ENCODE assay signal across 8 cellular contexts in genomic region chr14:22597771-22598098, GRCh38. TPM values are rescaled to one million over a fixed set of nuclear protein-coding genes. Genes with fewer than 3 reads are reported as not detected.
DNase-seq lines count a peak whose midpoint lies in the region; ATAC-seq and TF ChIP-seq lines count a peak whose summit lies in the region.

No MANE protein-coding gene starts in this region.

- H3K79me2 ChIP-seq in mammary epithelial cell (ENCODE audit: insufficient read depth, low read length) = peaks cover 8% of the 10 kb centered on the region

- CTCF ChIA-PET in mammary epithelial cell (lab: Charles Lee; ENCODE audit: low non-redundant PET) = interaction anchor here (0.7 kb wide), 1 partner anchor 46 kb away, joined by 4 read pairs; no protein-coding TSS in a partner anchor

- peak overlapping the region; percentile 98 for H3K4me3 Mint-ChIP-seq in memory B cell

- peak; percentile 18 for ATAC-seq in GM18909 (IDR thresholded peaks at IDR 0.05; ENCODE audit: poor library complexity, unreplicated experiment)
- ATAC-seq in HG03432 (IDR thresholded peaks at IDR 0.05; ENCODE audit: unreplicated experiment) = peak; percentile 41
- peak; percentile 24 for ATAC-seq in memory B cell (ENCODE audit: low read depth)

- peak overlapping the region; percentile 92 for H2AFZ ChIP-seq in mammary epithelial cell (ENCODE audit: low read depth, low read length)

- H3K27ac ChIP-seq in mammary epithelial cell (ENCODE audit: insufficient read depth, low read depth, low read length) = peak overlapping the region; percentile 85
- H3K27ac ChIP-seq in vagina = peak overlapping the region; percentile 93

- H3K4me1 Mint-ChIP-seq in memory B cell = peaks cover 27% of the 10 kb centered on the region

- no peaks in the 10 kb centered on the region for H3K9me3 Mint-ChIP-seq in memory B cell

- dilution Hi-C loops in mammary epithelial cell (cut with HindIII; ENCODE audit: low sequenced_read_pairs) = no loop called here

- H3K27me3 ChIP-seq in mammary epithelial cell (ENCODE audit: insufficient read depth, low read length) = no peaks in the 10 kb centered on the region
- H3K27me3 ChIP-seq in vagina = no peaks in the 10 kb centered on the region

- 11% methylated on average over 8 of the region's 9 CpGs for WGBS in mammary epithelial cell (ENCODE audit: low coverage, missing lambda C conversion rate)

- no TSS peak for BruUV-seq in mammary epithelial cell (replicated peaks; lab: Mats Ljungman, UMichigan)

- H3K36me3 ChIP-seq in mammary epithelial cell (ENCODE audit: insufficient read depth, low read length) (no peaks in the 10 kb centered on the region), vagina (peaks cover 0 to 11% of the 10 kb centered on the region in 2 donors)

- TF ChIP-seq CTCF in mammary epithelial cell (conservative IDR thresholded peaks at IDR 0.05 in 1 of 2, IDR thresholded peaks at IDR 0.05 in 1 of 2; ENCODE audit: extremely low read depth in 1 of 2, insufficient read depth in 1 of 2, low read depth in 1 of 2, low read length in 2 of 2) (no peak), vagina (IDR thresholded peaks at IDR 0.05) (no peak)

- peaks cover 23% of the 10 kb centered on the region for H3K4me1 ChIP-seq in mammary epithelial cell (ENCODE audit: insufficient read depth, low read length)
- peaks cover 27% of the 10 kb centered on the region for H3K4me1 ChIP-seq in vagina

- H4K20me1 ChIP-seq in mammary epithelial cell (ENCODE audit: insufficient read depth, low read length) = no peaks in the 10 kb centered on the region

- no peaks in the 10 kb centered on the region for H3K9me3 ChIP-seq in mammary epithelial cell (replicated peaks; ENCODE audit: insufficient read depth, low read length)
- H3K9me3 ChIP-seq in vagina = no peaks in the 10 kb centered on the region

- peak overlapping the region; percentile 97 for H3K9ac ChIP-seq in mammary epithelial cell (ENCODE audit: insufficient read depth, low read length)

- no peaks in the 10 kb centered on the region for H3K27me3 Mint-ChIP-seq in memory B cell

- H3K27ac Mint-ChIP-seq in memory B cell = peak overlapping the region; percentile 90

- H3K36me3 Mint-ChIP-seq in memory B cell = peaks cover 9% of the 10 kb centered on the region

- in situ Hi-C loops in mammary epithelial cell (cut with MboI; ENCODE audit: low sequenced_read_pairs in 2 of 2) = no loop called here

- intact Hi-C loops in mammary epithelial cell (cut with micrococcal nuclease) (loop anchor here (1.0 to 2.0 kb wide), 3 partner anchors 27 to 55 kb away; partner anchors contain the start of gene OR6J1), vagina (cut with DNase I) (no loop called here)

- no peak for TF ChIP-seq POLR2A in vagina (IDR thresholded peaks at IDR 0.05)

- peak overlapping the region; percentile 77 to 91 (median 90) for H3K4me3 ChIP-seq in mammary epithelial cell (replicated peaks in 1 of 3; ENCODE audit: insufficient read depth in 1 of 3, low read depth in 2 of 3, low read length in 3 of 3)
- peak overlapping the region; percentile 67 to 70 for H3K4me3 ChIP-seq in vagina

- peak overlapping the region; percentile 93 for H3K4me2 ChIP-seq in mammary epithelial cell (ENCODE audit: insufficient read depth, low read depth, low read length)

- DNase-seq in mammary epithelial cell (no peak), memory B cell (ENCODE audit: low spot score in 2 of 2) (no peak), vagina (ENCODE audit: extremely low spot score in 2 of 2) (no peak), OCI-M2 (lab: John Stamatoyannopoulos, UW; ENCODE audit: unreplicated experiment) (no peak), NCI-H1417 treated with DMSO at 0.1 percent for 48 hours (lab: John Stamatoyannopoulos, UW) (no peak)
- no peak for DNase-seq in activated effector memory CD4-positive, alpha-beta T cell treated with anti-CD3 and anti-CD28 coated beads, Interleukin-2, amount 50 U/mL, for 16 hours

RNA-seq across cellular contexts. Expression of gene ABHD4, which starts 0.4 kb away (rescaled TPM):
- total RNA-seq in mammary epithelial cell (10 to 100 TPM; 16.7 to 20.5 TPM), vagina (31.9 TPM)
- polyA plus RNA-seq in mammary epithelial cell = 12.0 TPM
- 16.5 TPM for polyA minus RNA-seq in mammary epithelial cell

RNA-seq across cellular contexts. Expression of gene DAD1, which starts 8.7 kb away (rescaled TPM):
- total RNA-seq in mammary epithelial cell (100 to 1,000 TPM; 154 to 169 TPM), vagina (145 TPM)
- 324 TPM for polyA plus RNA-seq in mammary epithelial cell
- polyA minus RNA-seq in mammary epithelial cell = 197 TPM

RNA-seq across cellular contexts. Expression of gene OR6J1, which starts 46.4 kb away (rescaled TPM):
- not detected for total RNA-seq in mammary epithelial cell
- not detected for polyA plus RNA-seq in mammary epithelial cell
- polyA minus RNA-seq in mammary epithelial cell = not detected
- total RNA-seq in vagina = not detected
